28 cellular contexts compared by ENCODE assay signal in the genomic region with DNA sequence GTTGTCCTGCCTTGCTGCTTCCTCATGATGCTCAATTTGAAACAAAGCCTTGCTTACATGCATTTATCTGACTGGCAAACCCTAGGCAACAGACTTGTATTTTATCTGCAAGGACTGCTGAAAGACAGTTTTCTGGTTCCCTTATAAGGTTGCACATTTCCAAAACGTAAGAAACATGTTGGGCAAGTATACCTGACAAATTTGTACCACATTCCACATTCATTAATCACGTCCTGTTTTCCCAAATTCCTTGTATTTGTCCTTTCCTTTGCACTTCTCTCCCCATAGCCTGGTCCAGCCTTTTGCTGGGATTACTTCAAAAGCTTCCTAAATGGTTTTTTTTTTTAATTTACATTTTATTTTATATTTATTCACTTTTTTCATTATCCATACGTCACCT.
DNase-seq lines count a peak whose midpoint lies in the region; ATAC-seq, FAIRE-seq and TF ChIP-seq lines count a peak whose summit lies in the region.
"Had no signal": no experiment of that assay in that cellular context is flagged by ENCODE, and none has a peak within 500 bp of the region (broad histone marks: within the 10 kb centered on the region; RNA-seq: fewer than 3 reads in every experiment).

No MANE protein-coding gene starts in this region.

- H3K9me3 Mint-ChIP-seq in activated CD8-positive, alpha-beta memory T cell treated with anti-CD3 and anti-CD28 coated beads, Interleukin-2, amount 10 ng/mL, durations not matched to agents 7 days and 5 days (ENCODE audit: low read depth) = no peaks in the 10 kb centered on the region
- no peaks in the 10 kb centered on the region for H3K9me3 Mint-ChIP-seq in astrocyte (ENCODE audit: unreplicated experiment)
- no peaks in the 10 kb centered on the region for H3K9me3 Mint-ChIP-seq in stimulated activated effector memory CD8-positive, alpha-beta T cell treated with anti-CD3 and anti-CD28 coated beads, Interleukin-12 subunit alpha, Interleukin-12 subunit beta, amount 100 ng/mL, for 72 hours
- H3K9me3 Mint-ChIP-seq: activated CD4-positive, alpha-beta memory T cell treated with anti-CD3 and anti-CD28 coated beads, Interleukin-2, amount 10 ng/mL, durations not matched to agents 7 days and 5 days; activated naive CD4-positive, alpha-beta T cell treated with anti-CD3 and anti-CD28 coated beads, Interleukin-2, amount 50 U/mL, for 24 hours; activated T-cell treated with anti-CD3 and anti-CD28 coated beads, Interleukin-2, amount 50 U/mL, for 24 hours; brain; dendritic cell treated with granulocyte-macrophage colony-stimulating factor and Interleukin-4, amounts not matched to agents 40 ng/mL and 50 ng/mL, for 4 days; stimulated activated naive CD8-positive, alpha-beta T cell treated with anti-CD3 and anti-CD28 coated beads, Interleukin-15, amount 100 ng/mL, for 72 hours had no signal

- WGBS in aorta, 2 donors = 75 to 76% methylated on average over 3 of the region's 3 CpGs

- intact Hi-C loops in aorta (cut with DNase I) = no loop called here

- FAIRE-seq in astrocyte (lab: Jason Lieb, UNC) = no peak
- FAIRE-seq: GM12892, H1 had no signal

- CTCF ChIA-PET in activated CD8-positive, alpha-beta memory T cell treated with anti-CD3 and anti-CD28 coated beads, Interleukin-2, amount 10 ng/mL, durations not matched to agents 7 days and 5 days (lab: Charles Lee) = interaction anchor here (0.6 to 1.0 kb wide), 3 partner anchors 11 to 17 kb away, joined by 3 read pairs; no protein-coding TSS in a partner anchor

- H3K9ac ChIP-seq in astrocyte (ENCODE audit: low read length) = no peak overlapping the region
- H3K9ac ChIP-seq: neural progenitor cell, SK-N-SH had no signal

- peaks cover 24% of the 10 kb centered on the region for H3K36me3 Mint-ChIP-seq in activated CD8-positive, alpha-beta memory T cell treated with anti-CD3 and anti-CD28 coated beads, Interleukin-2, amount 10 ng/mL, durations not matched to agents 7 days and 5 days
- H3K36me3 Mint-ChIP-seq in astrocyte (ENCODE audit: low read depth, unreplicated experiment) = peaks cover 10% of the 10 kb centered on the region
- peaks cover 12% of the 10 kb centered on the region for H3K36me3 Mint-ChIP-seq in stimulated activated effector memory CD8-positive, alpha-beta T cell treated with anti-CD3 and anti-CD28 coated beads, Interleukin-12 subunit alpha, Interleukin-12 subunit beta, amount 100 ng/mL, for 72 hours

- peak overlapping the region; percentile 35 for H3K27ac Mint-ChIP-seq in activated CD8-positive, alpha-beta memory T cell treated with anti-CD3 and anti-CD28 coated beads, Interleukin-2, amount 10 ng/mL, durations not matched to agents 7 days and 5 days
- H3K27ac Mint-ChIP-seq in astrocyte (ENCODE audit: unreplicated experiment) = peak overlapping the region; percentile 29
- H3K27ac Mint-ChIP-seq in stimulated activated effector memory CD8-positive, alpha-beta T cell treated with anti-CD3 and anti-CD28 coated beads, Interleukin-12 subunit alpha, Interleukin-12 subunit beta, amount 100 ng/mL, for 72 hours = peak overlapping the region; percentile 79
- H3K27ac Mint-ChIP-seq: activated naive CD4-positive, alpha-beta T cell treated with anti-CD3 and anti-CD28 coated beads, Interleukin-2, amount 50 U/mL, for 24 hours; brain; dendritic cell treated with granulocyte-macrophage colony-stimulating factor and Interleukin-4, amounts not matched to agents 40 ng/mL and 50 ng/mL, for 4 days; neural progenitor cell; progenitor cell of endocrine pancreas; stimulated activated naive CD8-positive, alpha-beta T cell treated with anti-CD3 and anti-CD28 coated beads, Interleukin-15, amount 100 ng/mL, for 72 hours had no signal

- H3K27me3 Mint-ChIP-seq in activated CD8-positive, alpha-beta memory T cell treated with anti-CD3 and anti-CD28 coated beads, Interleukin-2, amount 10 ng/mL, durations not matched to agents 7 days and 5 days = no peaks in the 10 kb centered on the region
- no peaks in the 10 kb centered on the region for H3K27me3 Mint-ChIP-seq in astrocyte (ENCODE audit: low read depth, unreplicated experiment)
- H3K27me3 Mint-ChIP-seq: activated CD4-positive, alpha-beta memory T cell treated with anti-CD3 and anti-CD28 coated beads, Interleukin-2, amount 10 ng/mL, durations not matched to agents 7 days and 5 days; activated naive CD4-positive, alpha-beta T cell treated with anti-CD3 and anti-CD28 coated beads, Interleukin-2, amount 50 U/mL, for 24 hours; activated T-cell treated with anti-CD3 and anti-CD28 coated beads, Interleukin-2, amount 50 U/mL, for 24 hours; brain; dendritic cell treated with granulocyte-macrophage colony-stimulating factor and Interleukin-4, amounts not matched to agents 40 ng/mL and 50 ng/mL, for 4 days; progenitor cell of endocrine pancreas; stimulated activated naive CD8-positive, alpha-beta T cell treated with anti-CD3 and anti-CD28 coated beads, Interleukin-15, amount 100 ng/mL, for 72 hours had no signal

- H3K36me3 ChIP-seq in astrocyte (ENCODE audit: insufficient read depth, low read length) (peaks cover 4% of the 10 kb centered on the region), aorta (ENCODE audit: control insufficient read depth in 1 of 2, insufficient read depth in 2 of 2, low read length in 1 of 2) (no peaks in the 10 kb centered on the region)
- H3K36me3 ChIP-seq: gastrocnemius medialis, neural progenitor cell had no signal

- in situ Hi-C loops in GM13977 (cut with MboI; ENCODE audit: low pct_unique_long_range_greater_than_20kb, low sequenced_read_pairs, unreplicated experiment) = no loop called here

- TF ChIP-seq CTCF in astrocyte (IDR thresholded peaks at IDR 0.05; ENCODE audit: insufficient read depth, low read depth, low read length) (no peak), GM13977 (IDR thresholded peaks at IDR 0.05; ENCODE audit: extremely low read depth, insufficient read depth, missing control alignments) (no peak)

- H3K9me3 ChIP-seq in astrocyte (ENCODE audit: insufficient read depth, low read depth, low read length) (no peaks in the 10 kb centered on the region), aorta (ENCODE audit: control insufficient read depth, low read length) (no peaks in the 10 kb centered on the region)
- H3K9me3 ChIP-seq: gastrocnemius medialis, SK-N-SH, upper lobe of left lung had no signal

- no peaks in the 10 kb centered on the region for H4K20me1 ChIP-seq in astrocyte (ENCODE audit: insufficient read depth, low read length)

- H3K4me1 ChIP-seq in astrocyte (ENCODE audit: insufficient read depth, low read length) (no peaks in the 10 kb centered on the region), aorta (ENCODE audit: control insufficient read depth in 1 of 2, insufficient read depth in 2 of 2, low read length in 2 of 2) (peaks cover 0 to 2% of the 10 kb centered on the region in 2 donors)
- H3K4me1 ChIP-seq: gastrocnemius medialis had no signal

- H2AFZ ChIP-seq in astrocyte (ENCODE audit: low read depth, low read length) = no peak overlapping the region
- H2AFZ ChIP-seq: neural progenitor cell had no signal

- H3K27ac ChIP-seq in astrocyte (ENCODE audit: low read depth, low read length) = no peak overlapping the region
- H3K27ac ChIP-seq in aorta (ENCODE audit: low read depth in 1 of 2, low read length in 2 of 2) = no peak overlapping the region
- H3K27ac ChIP-seq: gastrocnemius medialis, neural progenitor cell, upper lobe of left lung had no signal

- H3K79me2 ChIP-seq in astrocyte (ENCODE audit: insufficient read depth, low read length) = no peaks in the 10 kb centered on the region

- H3K4me3 ChIP-seq in astrocyte (ENCODE audit: insufficient read depth, low read depth, low read length) = no peak overlapping the region
- H3K4me3 ChIP-seq in aorta (ENCODE audit: low read length in 2 of 2) = no peak overlapping the region
- H3K4me3 ChIP-seq: gastrocnemius medialis, neural progenitor cell, skin epidermis, upper lobe of left lung had no signal

- H3K4me3 Mint-ChIP-seq in activated CD8-positive, alpha-beta memory T cell treated with anti-CD3 and anti-CD28 coated beads, Interleukin-2, amount 10 ng/mL, durations not matched to agents 7 days and 5 days = no peak overlapping the region
- no peak overlapping the region for H3K4me3 Mint-ChIP-seq in astrocyte (ENCODE audit: unreplicated experiment)
- H3K4me3 Mint-ChIP-seq in stimulated activated effector memory CD8-positive, alpha-beta T cell treated with anti-CD3 and anti-CD28 coated beads, Interleukin-12 subunit alpha, Interleukin-12 subunit beta, amount 100 ng/mL, for 72 hours = no peak overlapping the region
- H3K4me3 Mint-ChIP-seq: activated CD4-positive, alpha-beta memory T cell treated with anti-CD3 and anti-CD28 coated beads, Interleukin-2, amount 10 ng/mL, durations not matched to agents 7 days and 5 days; activated naive CD4-positive, alpha-beta T cell treated with anti-CD3 and anti-CD28 coated beads, Interleukin-2, amount 50 U/mL, for 24 hours; activated T-cell treated with anti-CD3 and anti-CD28 coated beads, Interleukin-2, amount 50 U/mL, for 24 hours; brain; dendritic cell treated with granulocyte-macrophage colony-stimulating factor and Interleukin-4, amounts not matched to agents 40 ng/mL and 50 ng/mL, for 4 days; neural progenitor cell; stimulated activated naive CD8-positive, alpha-beta T cell treated with anti-CD3 and anti-CD28 coated beads, Interleukin-15, amount 100 ng/mL, for 72 hours had no signal

- peak overlapping the region; percentile 2 for H3K4me2 ChIP-seq in astrocyte (ENCODE audit: low read length)
- H3K4me2 ChIP-seq: neural progenitor cell, SK-N-SH had no signal

- H3K4me1 Mint-ChIP-seq in activated CD8-positive, alpha-beta memory T cell treated with anti-CD3 and anti-CD28 coated beads, Interleukin-2, amount 10 ng/mL, durations not matched to agents 7 days and 5 days = peaks cover 18% of the 10 kb centered on the region
- peaks cover 23% of the 10 kb centered on the region for H3K4me1 Mint-ChIP-seq in astrocyte (ENCODE audit: low read depth, unreplicated experiment)
- H3K4me1 Mint-ChIP-seq in stimulated activated effector memory CD8-positive, alpha-beta T cell treated with anti-CD3 and anti-CD28 coated beads, Interleukin-12 subunit alpha, Interleukin-12 subunit beta, amount 100 ng/mL, for 72 hours = peaks cover 35% of the 10 kb centered on the region

- no peaks in the 10 kb centered on the region for H3K27me3 ChIP-seq in astrocyte (ENCODE audit: insufficient read depth, low read length)
- H3K27me3 ChIP-seq in aorta (ENCODE audit: control insufficient read depth in 1 of 2, insufficient read depth in 2 of 2, low read length in 1 of 2) = no peaks in the 10 kb centered on the region
- H3K27me3 ChIP-seq: gastrocnemius medialis, neural progenitor cell, upper lobe of left lung had no signal

- DNase-seq in activated CD8-positive, alpha-beta memory T cell treated with anti-CD3 and anti-CD28 coated beads, Interleukin-2, amount 10 ng/mL, durations not matched to agents 7 days and 5 days = no peak
- DNase-seq in activated CD8-positive, alpha-beta memory T cell treated with anti-CD3 and anti-CD28 coated beads, Interleukin-2, amount 50 U/mL, for 48 hours = no peak
- no peak for DNase-seq in astrocyte (ENCODE audit: low read depth)
- DNase-seq in glomerular endothelial cell (ENCODE audit: extremely low read depth, low read depth, low spot score) = peak; percentile 36
- no peak for DNase-seq in stimulated activated effector memory CD8-positive, alpha-beta T cell treated with anti-CD3 and anti-CD28 coated beads, Interleukin-12 subunit alpha, Interleukin-12 subunit beta, amount 100 ng/mL, for 72 hours (ENCODE audit: low spot score in 2 of 2)
- no peak for DNase-seq in GM13977 (ENCODE audit: low spot score)
- no peak for DNase-seq in aorta
- DNase-seq: 8988T; activated T-cell treated with anti-CD3 and anti-CD28 coated beads, Interleukin-2, amount 50 U/mL, for 24 hours; gastrocnemius medialis; NCI-H1105; NCI-H2107; NCI-H510A treated with DMSO at 0.1 percent for 48 hours; NK-92 treated with Interleukin-12 subunit alpha and Interleukin-12 subunit beta, amount 100 ng/mL, for 24 hours; SK-N-SH; stimulated activated CD4-positive, alpha-beta T cell treated with anti-CD3 and anti-CD28 coated beads, Interleukin-2, amount 100 ng/mL, for 48 hours; upper lobe of left lung had no signal

- ATAC-seq in activated CD8-positive, alpha-beta memory T cell treated with anti-CD3 and anti-CD28 coated beads, Interleukin-2, amount 10 ng/mL, durations not matched to agents 7 days and 5 days = no peak
- no peak for ATAC-seq in stimulated activated effector memory CD8-positive, alpha-beta T cell treated with anti-CD3 and anti-CD28 coated beads, Interleukin-12 subunit alpha, Interleukin-12 subunit beta, amount 100 ng/mL, for 72 hours
- ATAC-seq in aorta (ENCODE audit: low FRiP score) (no peak), HG03175 (IDR thresholded peaks at IDR 0.05; ENCODE audit: unreplicated experiment) (no peak)
- ATAC-seq: gastrocnemius medialis had no signal

Comparison
In these comparisons a context has a peak if more than half of its experiments do, and no peak if none do; other contexts are left out.
1. H3K27ac Mint-ChIP-seq: peak in every context shown above with its lines; median percentile 79 in stimulated activated effector memory CD8-positive, alpha-beta T cell treated with anti-CD3 and anti-CD28 coated beads, Interleukin-12 subunit alpha, Interleukin-12 subunit beta, amount 100 ng/mL, for 72 hours; 35 in activated CD8-positive, alpha-beta memory T cell treated with anti-CD3 and anti-CD28 coated beads, Interleukin-2, amount 10 ng/mL, durations not matched to agents 7 days and 5 days; 29 in astrocyte.